In genomic region chr11:27041141-27041869, GRCh38 we compare ENCODE assay signal across 15 cellular contexts.
DNase-seq lines count a peak whose midpoint lies in the region; ATAC-seq and TF ChIP-seq lines count a peak whose summit lies in the region.
"Had no signal": no experiment of that assay in that cellular context is flagged by ENCODE, and none has a peak within 500 bp of the region (broad histone marks: within the 10 kb centered on the region; RNA-seq: fewer than 3 reads in every experiment).

No MANE protein-coding gene starts in this region.

- H3K36me3 ChIP-seq in OCI-LY1 (ENCODE audit: insufficient read depth, low read length): peaks cover 12% of the 10 kb centered on the region

- H3K4me1 Mint-ChIP-seq in stimulated activated effector memory CD8-positive, alpha-beta T cell treated with anti-CD3 and anti-CD28 coated beads, Interleukin-12 subunit alpha, Interleukin-12 subunit beta, amount 100 ng/mL, for 72 hours: no peaks in the 10 kb centered on the region
- H3K4me1 Mint-ChIP-seq: central memory CD8-positive, alpha-beta T cell; memory B cell had no signal

- DNase-seq in GF-D8 (lab: John Stamatoyannopoulos, UW) (peak; percentile 7), epithelial cell of prostate (ENCODE audit: low read depth, low spot score) (no peak), putamen (ENCODE audit: low spot score) (peak; percentile 45), NCI-H1436 (lab: John Stamatoyannopoulos, UW) (no peak), NCI-H1694 (lab: John Stamatoyannopoulos, UW) (no peak)
- no peak for DNase-seq in stimulated activated effector memory CD8-positive, alpha-beta T cell treated with anti-CD3 and anti-CD28 coated beads, Interleukin-12 subunit alpha, Interleukin-12 subunit beta, amount 100 ng/mL, for 72 hours (ENCODE audit: low spot score in 2 of 2)
- no peak for DNase-seq in stimulated activated naive CD8-positive, alpha-beta T cell treated with anti-CD3 and anti-CD28 coated beads, Interleukin-15, Interleukin-2, amounts not matched to agents 100 U/mL and 50 U/mL, for 24 hours
- DNase-seq: activated naive CD4-positive, alpha-beta T cell treated with Interleukin-2 at 50 U/mL for 16 hours; DMS79 treated with DMSO at 0.1 percent for 48 hours; erythroblast; NCI-H1694 treated with DMSO at 0.1 percent for 48 hours; SIG-M5 had no signal

- H4K20me1 ChIP-seq in OCI-LY1 (ENCODE audit: insufficient read depth, low read length): no peaks in the 10 kb centered on the region

- no peak overlapping the region for H2AFZ ChIP-seq in OCI-LY1 (ENCODE audit: low read length)

- peak overlapping the region; percentile 76 for H3K4me3 ChIP-seq in OCI-LY1 (ENCODE audit: low read depth, low read length, poor library complexity, severe bottlenecking)

- no peak for TF ChIP-seq CTCF in OCI-LY1 (IDR thresholded peaks at IDR 0.05; ENCODE audit: low read length)

- peak overlapping the region; percentile 72 for H3K9ac ChIP-seq in OCI-LY1 (ENCODE audit: low read length)

- H3K4me2 ChIP-seq in OCI-LY1 (ENCODE audit: low read length): peak overlapping the region; percentile 73

- H3K27ac ChIP-seq in OCI-LY1 (ENCODE audit: low read depth, low read length, poor library complexity, severe bottlenecking) (peak overlapping the region; percentile 96), epithelial cell of prostate (peak overlapping the region; percentile 66)

- H3K9me3 Mint-ChIP-seq in stimulated activated effector memory CD8-positive, alpha-beta T cell treated with anti-CD3 and anti-CD28 coated beads, Interleukin-12 subunit alpha, Interleukin-12 subunit beta, amount 100 ng/mL, for 72 hours: peaks cover 7% of the 10 kb centered on the region

- H3F3A ChIP-seq in OCI-LY1 (ENCODE audit: insufficient read depth, low read length): no peaks in the 10 kb centered on the region

- no peak overlapping the region for H3K27ac Mint-ChIP-seq in stimulated activated effector memory CD8-positive, alpha-beta T cell treated with anti-CD3 and anti-CD28 coated beads, Interleukin-12 subunit alpha, Interleukin-12 subunit beta, amount 100 ng/mL, for 72 hours
- H3K27ac Mint-ChIP-seq: memory B cell had no signal

- H3K4me3 Mint-ChIP-seq in stimulated activated effector memory CD8-positive, alpha-beta T cell treated with anti-CD3 and anti-CD28 coated beads, Interleukin-12 subunit alpha, Interleukin-12 subunit beta, amount 100 ng/mL, for 72 hours: no peak overlapping the region
- H3K4me3 Mint-ChIP-seq: central memory CD8-positive, alpha-beta T cell; memory B cell had no signal

- ATAC-seq in stimulated activated effector memory CD8-positive, alpha-beta T cell treated with anti-CD3 and anti-CD28 coated beads, Interleukin-12 subunit alpha, Interleukin-12 subunit beta, amount 100 ng/mL, for 72 hours: no peak
- no peak for ATAC-seq in stimulated activated naive CD8-positive, alpha-beta T cell treated with anti-CD3 and anti-CD28 coated beads, Interleukin-15, Interleukin-2, amounts not matched to agents 100 U/mL and 50 U/mL, for 24 hours

- peaks cover 26% of the 10 kb centered on the region for H3K79me2 ChIP-seq in OCI-LY1 (ENCODE audit: insufficient read depth, low read length)

- no peaks in the 10 kb centered on the region for H3K36me3 Mint-ChIP-seq in stimulated activated effector memory CD8-positive, alpha-beta T cell treated with anti-CD3 and anti-CD28 coated beads, Interleukin-12 subunit alpha, Interleukin-12 subunit beta, amount 100 ng/mL, for 72 hours
- H3K36me3 Mint-ChIP-seq: memory B cell had no signal

- no peaks in the 10 kb centered on the region for H3K27me3 ChIP-seq in OCI-LY1 (ENCODE audit: insufficient read depth, low read length)

- H3K9me2 ChIP-seq in OCI-LY1 (ENCODE audit: low read depth, low read length): no peaks in the 10 kb centered on the region

- H3K9me3 ChIP-seq in OCI-LY1 (ENCODE audit: low read length): peaks cover 5% of the 10 kb centered on the region; the same call in 1 of the 2 replicates

- peaks cover 19% of the 10 kb centered on the region for H3K4me1 ChIP-seq in OCI-LY1 (ENCODE audit: insufficient read depth, low read length, severe bottlenecking)

Comparison
In these comparisons a context has a peak if more than half of its experiments do, and no peak if none do; other contexts are left out.
1. DNase-seq: peak in GF-D8 (single experiment) and putamen (single experiment); none in epithelial cell of prostate (single experiment), NCI-H1436 (single experiment), stimulated activated effector memory CD8-positive, alpha-beta T cell treated with anti-CD3 and anti-CD28 coated beads, Interleukin-12 subunit alpha, Interleukin-12 subunit beta, amount 100 ng/mL, for 72 hours (0 of 2), stimulated activated naive CD8-positive, alpha-beta T cell treated with anti-CD3 and anti-CD28 coated beads, Interleukin-15, Interleukin-2, amounts not matched to agents 100 U/mL and 50 U/mL, for 24 hours (single experiment) and NCI-H1694 (single experiment).